Comparison of ENCODE assay signal across 23 cellular contexts in genomic region chr6:143505111-143505510, GRCh38. TPM values are rescaled to one million over a fixed set of nuclear protein-coding genes. Genes with fewer than 3 reads are reported as not detected.
DNase-seq lines count a peak whose midpoint lies in the region; ATAC-seq and TF ChIP-seq lines count a peak whose summit lies in the region.
"Had no signal": no experiment of that assay in that cellular context is flagged by ENCODE, and none has a peak within 500 bp of the region (broad histone marks: within the 10 kb centered on the region; RNA-seq: fewer than 3 reads in every experiment).

No MANE protein-coding gene starts in this region.

- no peak for TF ChIP-seq CTCF in ovary (IDR thresholded peaks at IDR 0.05)

- DNase-seq in activated CD4-positive, alpha-beta memory T cell treated with anti-CD3 and anti-CD28 coated beads for 36 hours: no peak
- DNase-seq in activated CD4-positive, alpha-beta memory T cell treated with anti-CD3 and anti-CD28 coated beads, Interleukin-2, amount 10 ng/mL, durations not matched to agents 7 days and 5 days: no peak
- DNase-seq in renal cortical epithelial cell (ENCODE audit: low read depth) (peak; percentile 10), ovary (no peak), NCI-H524 treated with DMSO at 0.1 percent for 48 hours (lab: John Stamatoyannopoulos, UW) (no peak), NCI-H146 (lab: John Stamatoyannopoulos, UW) (no peak)
- DNase-seq: activated naive CD4-positive, alpha-beta T cell treated with anti-CD3 and anti-CD28 coated beads for 36 hours; amniotic stem cell; CD8-positive, alpha-beta T cell; DMS 273 treated with DMSO at 0.1 percent for 48 hours; EL; GM23248; hypothalamus; mesendoderm; NCI-H1417; NCI-H2081 treated with DMSO at 0.1 percent for 48 hours; NCI-H226; psoas muscle; SJCRH30; stimulated activated naive CD4-positive, alpha-beta T cell treated with Interleukin-2 at 50 U/mL for 16 hours had no signal

- H3K36me3 Mint-ChIP-seq in activated CD4-positive, alpha-beta memory T cell treated with anti-CD3 and anti-CD28 coated beads for 36 hours: no peaks in the 10 kb centered on the region
- H3K36me3 Mint-ChIP-seq in activated CD4-positive, alpha-beta memory T cell treated with anti-CD3 and anti-CD28 coated beads, Interleukin-2, amount 10 ng/mL, durations not matched to agents 7 days and 5 days (ENCODE audit: low read depth): peaks cover 28% of the 10 kb centered on the region

- no peaks in the 10 kb centered on the region for H3K9me3 Mint-ChIP-seq in activated CD4-positive, alpha-beta memory T cell treated with anti-CD3 and anti-CD28 coated beads for 36 hours
- no peaks in the 10 kb centered on the region for H3K9me3 Mint-ChIP-seq in activated CD4-positive, alpha-beta memory T cell treated with anti-CD3 and anti-CD28 coated beads, Interleukin-2, amount 10 ng/mL, durations not matched to agents 7 days and 5 days
- H3K9me3 Mint-ChIP-seq: activated naive CD4-positive, alpha-beta T cell treated with anti-CD3 and anti-CD28 coated beads for 36 hours; CD8-positive, alpha-beta T cell had no signal

- 84 to 94% (median 92%) methylated on average over 5 of the region's 5 CpGs for WGBS in ovary, 3 donors

- no peak for TF ChIP-seq EP300 in ovary (IDR thresholded peaks at IDR 0.05)

- H3K36me3 ChIP-seq in ovary: no peaks in the 10 kb centered on the region

- H3K27me3 ChIP-seq in ovary: no peaks in the 10 kb centered on the region
- H3K27me3 ChIP-seq: SJCRH30 had no signal

- H3K27ac ChIP-seq in ovary: no peak overlapping the region
- H3K27ac ChIP-seq: GM23248, psoas muscle, SJCRH30, thoracic aorta had no signal

- no peaks in the 10 kb centered on the region for H3K9me3 ChIP-seq in ovary
- H3K9me3 ChIP-seq: psoas muscle, SJCRH30, thoracic aorta had no signal

- H3K4me1 ChIP-seq in ovary (ENCODE audit: insufficient read depth): no peaks in the 10 kb centered on the region
- H3K4me1 ChIP-seq: psoas muscle, SJCRH30 had no signal

- peak overlapping the region; percentile 64 for H3K27ac Mint-ChIP-seq in activated CD4-positive, alpha-beta memory T cell treated with anti-CD3 and anti-CD28 coated beads for 36 hours
- no peak overlapping the region for H3K27ac Mint-ChIP-seq in activated CD4-positive, alpha-beta memory T cell treated with anti-CD3 and anti-CD28 coated beads, Interleukin-2, amount 10 ng/mL, durations not matched to agents 7 days and 5 days
- H3K27ac Mint-ChIP-seq: activated naive CD4-positive, alpha-beta T cell treated with anti-CD3 and anti-CD28 coated beads for 36 hours; CD8-positive, alpha-beta T cell had no signal

- H3K4me3 Mint-ChIP-seq in activated CD4-positive, alpha-beta memory T cell treated with anti-CD3 and anti-CD28 coated beads for 36 hours: no peak overlapping the region
- no peak overlapping the region for H3K4me3 Mint-ChIP-seq in activated CD4-positive, alpha-beta memory T cell treated with anti-CD3 and anti-CD28 coated beads, Interleukin-2, amount 10 ng/mL, durations not matched to agents 7 days and 5 days
- H3K4me3 Mint-ChIP-seq: activated naive CD4-positive, alpha-beta T cell treated with anti-CD3 and anti-CD28 coated beads for 36 hours; CD8-positive, alpha-beta T cell had no signal

- POLR2A ChIA-PET in activated CD4-positive, alpha-beta memory T cell treated with anti-CD3 and anti-CD28 coated beads for 36 hours (lab: Charles Lee): no interaction called here
- POLR2A ChIA-PET in activated CD4-positive, alpha-beta memory T cell treated with anti-CD3 and anti-CD28 coated beads, Interleukin-2, amount 10 ng/mL, durations not matched to agents 7 days and 5 days (lab: Charles Lee): interaction anchor here (2.9 kb wide), 1 partner anchor 55 kb away, joined by 9 read pairs; the partner anchor contains the start of genes ADAT2 and PEX3

- TF ChIP-seq POLR2A in ovary (IDR thresholded peaks at IDR 0.05): no peak

- no peak overlapping the region for H3K4me3 ChIP-seq in ovary
- H3K4me3 ChIP-seq: GM23248, psoas muscle, SJCRH30, thoracic aorta had no signal

- ATAC-seq in GM21786 (IDR thresholded peaks at IDR 0.05; ENCODE audit: unreplicated experiment): peak; percentile 44
- ATAC-seq in HG03439 (IDR thresholded peaks at IDR 0.05; ENCODE audit: unreplicated experiment): peak; percentile 51
- ATAC-seq: CD8-positive, alpha-beta T cell; psoas muscle had no signal

- intact Hi-C loops in activated CD4-positive, alpha-beta memory T cell treated with anti-CD3 and anti-CD28 coated beads for 36 hours (cut with micrococcal nuclease): loop anchor here (1.0 kb wide), 1 partner anchor 558 kb away; no protein-coding TSS in a partner anchor
- intact Hi-C loops in ovary (cut with DNase I): no loop called here

- no peaks in the 10 kb centered on the region for H3K27me3 Mint-ChIP-seq in activated CD4-positive, alpha-beta memory T cell treated with anti-CD3 and anti-CD28 coated beads for 36 hours
- H3K27me3 Mint-ChIP-seq in activated CD4-positive, alpha-beta memory T cell treated with anti-CD3 and anti-CD28 coated beads, Interleukin-2, amount 10 ng/mL, durations not matched to agents 7 days and 5 days: no peaks in the 10 kb centered on the region

- H3K4me1 Mint-ChIP-seq in activated CD4-positive, alpha-beta memory T cell treated with anti-CD3 and anti-CD28 coated beads for 36 hours (ENCODE audit: low read depth): peaks cover 16% of the 10 kb centered on the region
- H3K4me1 Mint-ChIP-seq in activated CD4-positive, alpha-beta memory T cell treated with anti-CD3 and anti-CD28 coated beads, Interleukin-2, amount 10 ng/mL, durations not matched to agents 7 days and 5 days: peaks cover 19% of the 10 kb centered on the region

- CTCF ChIA-PET in activated CD4-positive, alpha-beta memory T cell treated with anti-CD3 and anti-CD28 coated beads for 36 hours (lab: Charles Lee): interaction anchor here (1.0 to 1.2 kb wide), 2 partner anchors 8 to 34 kb away, joined by 3 read pairs; no protein-coding TSS in a partner anchor
- CTCF ChIA-PET in activated CD4-positive, alpha-beta memory T cell treated with anti-CD3 and anti-CD28 coated beads, Interleukin-2, amount 10 ng/mL, durations not matched to agents 7 days and 5 days (lab: Charles Lee): interaction anchor here (0.6 to 2.0 kb wide), 4 partner anchors 31 to 508 kb away, joined by 3 to 4 read pairs (median 4); no protein-coding TSS in a partner anchor

RNA-seq across cellular contexts. Expression of gene FUCA2, which starts 6.4 kb away (rescaled TPM):
- total RNA-seq in activated CD4-positive, alpha-beta memory T cell treated with anti-CD3 and anti-CD28 coated beads for 36 hours: 10 to 100 TPM; 16.5 to 16.8 TPM
- 10 to 100 TPM; 22.1 to 23.1 TPM for total RNA-seq in activated CD4-positive, alpha-beta memory T cell treated with anti-CD3 and anti-CD28 coated beads, Interleukin-2, amount 10 ng/mL, durations not matched to agents 7 days and 5 days
- total RNA-seq in renal cortical epithelial cell: 38.7 and 71.2 TPM in 2 replicates
- total RNA-seq in ovary: 10 to 100 TPM; 23.2 to 55.5 (median 44.8) TPM
- 10 to 100 TPM; 34.6 to 68.1 TPM for polyA plus RNA-seq in ovary

RNA-seq across cellular contexts. Expression of gene PEX3, which starts 54.5 kb away (rescaled TPM):
- total RNA-seq in activated CD4-positive, alpha-beta memory T cell treated with anti-CD3 and anti-CD28 coated beads for 36 hours: 10 to 100 TPM; 19.7 to 21.1 TPM
- total RNA-seq in activated CD4-positive, alpha-beta memory T cell treated with anti-CD3 and anti-CD28 coated beads, Interleukin-2, amount 10 ng/mL, durations not matched to agents 7 days and 5 days: 10 to 100 TPM; 14.1 to 15.9 TPM
- 22.1 and 31.2 TPM in 2 replicates for total RNA-seq in renal cortical epithelial cell
- 10 to 100 TPM; 15.5 to 29.3 (median 21.0) TPM for total RNA-seq in ovary
- 10 to 100 TPM; 12.0 to 17.6 TPM for polyA plus RNA-seq in ovary

RNA-seq across cellular contexts. Expression of gene ADAT2, which starts 54.6 kb away (rescaled TPM):
- 10 to 100 TPM; 26.0 to 27.0 TPM for total RNA-seq in activated CD4-positive, alpha-beta memory T cell treated with anti-CD3 and anti-CD28 coated beads for 36 hours
- 10 to 100 TPM; 19.4 to 20.1 TPM for total RNA-seq in activated CD4-positive, alpha-beta memory T cell treated with anti-CD3 and anti-CD28 coated beads, Interleukin-2, amount 10 ng/mL, durations not matched to agents 7 days and 5 days
- total RNA-seq in renal cortical epithelial cell (1.7 and 6.9 TPM in 2 replicates), ovary (1 to 10 TPM; 2.5 to 6.1 (median 4.6) TPM)
- polyA plus RNA-seq in ovary: 1 to 10 TPM; 1.9 to 5.1 TPM
